8 cellular contexts compared by ENCODE assay signal in genomic region chr11:67382481-67383136, GRCh38. TPM values are rescaled to one million over a fixed set of nuclear protein-coding genes. Genes with fewer than 3 reads are reported as not detected.
DNase-seq lines count a peak whose midpoint lies in the region; ATAC-seq and TF ChIP-seq lines count a peak whose summit lies in the region.

No MANE protein-coding gene starts in this region.

- H2AFZ ChIP-seq in GM23248, result no peak overlapping the region

- peaks cover 49% of the 10 kb centered on the region for H3K4me1 Mint-ChIP-seq in CD14-positive monocyte
- peaks cover 22% of the 10 kb centered on the region for H3K4me1 Mint-ChIP-seq in central memory CD8-positive, alpha-beta T cell

- H3K4me1 ChIP-seq in GM23248 (ENCODE audit: insufficient read depth), result peaks cover 40% of the 10 kb centered on the region

- 0 out of 2 replicates have a peak, but pooled peaks cover 7% of the 10 kb centered on the region for H3F3A ChIP-seq in GM23248 (ENCODE audit: insufficient read depth)

- H3K9ac ChIP-seq in GM23248, result no peak overlapping the region

- in situ Hi-C loops in GM23248 (cut with MboI), result no loop called here

- peak overlapping the region; percentile 0 to 94 (median 88) for H3K27ac Mint-ChIP-seq in CD14-positive monocyte
- peak overlapping the region; percentile 2 for H3K27ac Mint-ChIP-seq in central memory CD8-positive, alpha-beta T cell (ENCODE audit: low read depth)

- peak overlapping the region in 1 of 2 donors; percentile 49 for H3K4me3 Mint-ChIP-seq in CD14-positive monocyte
- no peak overlapping the region for H3K4me3 Mint-ChIP-seq in central memory CD8-positive, alpha-beta T cell

- H3K79me2 ChIP-seq in GM23248 (ENCODE audit: insufficient read depth), result no peaks in the 10 kb centered on the region

- peak; percentile 92 for TF ChIP-seq CTCF in CD14-positive monocyte (IDR thresholded peaks at IDR 0.05)

- peaks cover 2 to 3% of the 10 kb centered on the region in 2 donors for H3K36me3 Mint-ChIP-seq in CD14-positive monocyte
- peaks cover 4% of the 10 kb centered on the region for H3K36me3 Mint-ChIP-seq in central memory CD8-positive, alpha-beta T cell (ENCODE audit: insufficient read depth)

- H3K4me3 ChIP-seq in GM23248, result no peak overlapping the region

- intact Hi-C loops in CD14-positive monocyte (cut with micrococcal nuclease) (loop anchor here (1.0 to 5.0 kb wide), 2 partner anchors 31 to 120 kb away; no protein-coding TSS in a partner anchor), left colon (cut with DNase I, micrococcal nuclease) (loop anchor here in 1 of 2 donors (2.0 to 5.0 kb wide), 2 partner anchors 26 to 35 kb away; no protein-coding TSS in a partner anchor)

- ATAC-seq in activated CD4-positive, CD25-positive, alpha-beta regulatory T cell treated with anti-CD3 and anti-CD28 coated beads, Interleukin-2, amount 50 U/mL, for 24 hours, result peak; percentile 91 to 93
- ATAC-seq in central memory CD8-positive, alpha-beta T cell (replicated peaks; ENCODE audit: extremely low read depth, poor library complexity, severe bottlenecking), result peak; percentile 80
- ATAC-seq in left colon, result peak; percentile 84
- no peak for ATAC-seq in HG02571 (IDR thresholded peaks at IDR 0.05; ENCODE audit: unreplicated experiment)

- H3K9me3 ChIP-seq in GM23248 (ENCODE audit: low read depth), result no peaks in the 10 kb centered on the region

- H3K27me3 Mint-ChIP-seq in CD14-positive monocyte (ENCODE audit: low read depth in 3 of 3), result peaks cover 0 to 4% (median 1%) of the 10 kb centered on the region in 3 donors
- H3K27me3 Mint-ChIP-seq in central memory CD8-positive, alpha-beta T cell, result no peaks in the 10 kb centered on the region

- H3K27ac ChIP-seq in GM23248, result no peak overlapping the region

- no peaks in the 10 kb centered on the region for H3K36me3 ChIP-seq in GM23248 (ENCODE audit: low read depth)

- DNase-seq in CD14-positive monocyte (ENCODE audit: low spot score) (peak; percentile 78), GM23248 (peak; percentile 86), NCI-H2227 treated with DMSO at 0.1 percent for 48 hours (lab: John Stamatoyannopoulos, UW) (peak; percentile 44), left colon (peak; percentile 67 to 85)
- peak; percentile 77 to 85 for DNase-seq in central memory CD8-positive, alpha-beta T cell (ENCODE audit: low spot score in 2 of 2)
- DNase-seq in stimulated activated CD4-positive, alpha-beta T cell treated with anti-CD3 and anti-CD28 coated beads, Interleukin-4, amount 100 ng/mL, for 4 hours, result peak; percentile 77

- H3K9me3 Mint-ChIP-seq in CD14-positive monocyte, result peaks cover 0 to 1% (median 0%) of the 10 kb centered on the region in 7 donors
- H3K9me3 Mint-ChIP-seq in central memory CD8-positive, alpha-beta T cell, result no peaks in the 10 kb centered on the region

- WGBS in GM23248 (ENCODE audit: low coverage in 1 of 2, low lambda C conversion rate in 2 of 2, missing lambda C conversion rate in 2 of 2), 2 experiments, result 28 to 29% methylated on average over 12 of the region's 12 CpGs

- no peaks in the 10 kb centered on the region for H3K9me2 ChIP-seq in GM23248 (ENCODE audit: insufficient read depth)

- no peaks in the 10 kb centered on the region for H3K27me3 ChIP-seq in GM23248 (replicated peaks; ENCODE audit: insufficient read depth)

- no peak overlapping the region for H3K4me2 ChIP-seq in GM23248 (ENCODE audit: unreplicated experiment)

- H4K20me1 ChIP-seq in GM23248 (ENCODE audit: insufficient read depth), result no peaks in the 10 kb centered on the region

RNA-seq across cellular contexts. Expression of gene RAD9A, which starts 9.2 kb away (rescaled TPM):
- polyA plus RNA-seq in CD14-positive monocyte, result 1 to 10 TPM; 3.7 to 3.8 TPM
- 0.51 and 4.6 TPM in 2 replicates for total RNA-seq in GM23248 (2014; rRNA removed; shearing (Covaris generic))
- polyA plus RNA-seq in GM23248 (2016; fragmentation: Nextera tagmentation; extraction: Ambion mirVana), result 3.9 and 5.7 TPM in 2 replicates
- 10 to 100 TPM; 27.4 to 40.6 TPM for total RNA-seq in left colon

RNA-seq across cellular contexts. Expression of gene CLCF1, which starts 9.2 kb away (rescaled TPM):
- polyA plus RNA-seq in CD14-positive monocyte (under 1 TPM; 0.44 to 0.94 TPM), GM23248 (2016; fragmentation: Nextera tagmentation; extraction: Ambion mirVana) (20.0 and 21.1 TPM in 2 replicates)
- total RNA-seq in GM23248 (2014; rRNA removed; shearing (Covaris generic)), result 33.0 and 39.1 TPM in 2 replicates
- 1 to 10 TPM; 2.2 to 2.4 TPM for total RNA-seq in left colon

RNA-seq across cellular contexts. Expression of gene PPP1CA, which starts 19.0 kb away (rescaled TPM):
- 100 to 1,000 TPM; 461 to 551 TPM for polyA plus RNA-seq in CD14-positive monocyte
- 140 and 172 TPM in 2 replicates for total RNA-seq in GM23248 (2014; rRNA removed; shearing (Covaris generic))
- 207 and 222 TPM in 2 replicates for polyA plus RNA-seq in GM23248 (2016; fragmentation: Nextera tagmentation; extraction: Ambion mirVana)
- 100 to 1,000 TPM; 214 to 243 TPM for total RNA-seq in left colon

RNA-seq across cellular contexts. Expression of gene TBC1D10C, which starts 21.3 kb away (rescaled TPM):
- polyA plus RNA-seq in CD14-positive monocyte (10 to 100 TPM; 68.6 to 72.9 TPM), GM23248 (2016; fragmentation: Nextera tagmentation; extraction: Ambion mirVana) (0.25 TPM in 1 of 2 replicates, not detected in the other)
- total RNA-seq in GM23248 (2014; rRNA removed; shearing (Covaris generic)), result not detected in 2 replicates
- total RNA-seq in left colon, result 1 to 10 TPM; 3.0 to 4.2 TPM

RNA-seq across cellular contexts. Expression of gene POLD4, which starts 29.3 kb away (rescaled TPM):
- polyA plus RNA-seq in CD14-positive monocyte (100 to 1,000 TPM; 157 to 176 TPM), GM23248 (2016; fragmentation: Nextera tagmentation; extraction: Ambion mirVana) (121 and 136 TPM in 2 replicates)
- total RNA-seq in GM23248 (2014; rRNA removed; shearing (Covaris generic)), result 86.6 and 109 TPM in 2 replicates
- 100 to 1,000 TPM; 237 to 262 TPM for total RNA-seq in left colon

Comparison
In these comparisons a context has a peak if more than half of its experiments do, and no peak if none do; other contexts are left out.
1. RNA of gene CLCF1, which starts 9.2 kb away (total RNA-seq): 33.0 to 39.1 TPM in GM23248; 2.2 to 2.4 TPM in left colon; every median in the first group is over 10 times any median in the second.
2. Peak in every context shown above with its lines, with median percentiles within 50 percentile points of each other: DNase-seq.